Comparison of ENCODE assay signal across 1 cellular context in the genomic region with DNA sequence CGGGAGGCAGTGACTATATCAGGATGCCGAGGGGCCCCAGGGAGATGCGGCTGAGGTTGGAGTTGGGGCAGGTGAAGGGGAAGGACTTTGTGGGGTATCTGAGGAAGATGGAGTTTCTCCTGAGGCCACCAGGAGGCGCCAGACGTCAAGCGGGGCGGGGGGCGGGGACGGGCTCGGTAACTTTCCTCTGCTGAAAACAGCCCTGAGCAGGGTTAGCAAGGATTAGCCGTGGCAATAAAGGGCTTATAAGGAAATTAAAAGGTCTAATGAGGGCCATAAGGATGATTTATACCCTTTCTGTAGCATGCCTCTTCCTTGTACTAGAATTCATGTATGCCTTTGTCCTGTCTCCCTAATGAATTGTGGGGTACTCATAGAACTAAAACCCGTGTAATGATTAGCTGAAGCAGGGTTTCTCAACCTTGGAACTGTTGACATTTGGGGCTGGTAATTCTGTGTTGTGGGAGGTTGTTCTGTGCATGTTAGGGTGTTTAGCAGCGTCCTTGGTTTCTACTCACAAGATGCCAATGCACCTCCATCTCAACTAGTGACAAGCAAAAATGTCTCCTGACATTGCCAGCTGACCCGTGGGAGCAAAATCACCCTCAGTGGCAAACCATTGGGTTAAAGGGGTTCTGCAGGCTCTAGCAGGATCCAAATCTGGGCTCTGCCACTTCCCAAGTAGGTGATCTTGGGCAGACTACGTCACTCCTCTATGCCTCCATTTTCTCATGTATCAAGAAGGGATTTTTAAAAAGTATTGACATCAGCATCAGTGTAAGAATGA.
A peak's percentile ranks its signal among the peaks of the same experiment; 100 is the strongest.
TF ChIP-seq lines count a peak whose summit lies in the region.

No MANE protein-coding gene starts in this region.

TF ChIP-seq in HepG2, 621 proteins besides CTCF, POLR2A, EP300 and RAD21 (continued from another document and continues in another):
- TF ChIP-seq, protein P1, sequence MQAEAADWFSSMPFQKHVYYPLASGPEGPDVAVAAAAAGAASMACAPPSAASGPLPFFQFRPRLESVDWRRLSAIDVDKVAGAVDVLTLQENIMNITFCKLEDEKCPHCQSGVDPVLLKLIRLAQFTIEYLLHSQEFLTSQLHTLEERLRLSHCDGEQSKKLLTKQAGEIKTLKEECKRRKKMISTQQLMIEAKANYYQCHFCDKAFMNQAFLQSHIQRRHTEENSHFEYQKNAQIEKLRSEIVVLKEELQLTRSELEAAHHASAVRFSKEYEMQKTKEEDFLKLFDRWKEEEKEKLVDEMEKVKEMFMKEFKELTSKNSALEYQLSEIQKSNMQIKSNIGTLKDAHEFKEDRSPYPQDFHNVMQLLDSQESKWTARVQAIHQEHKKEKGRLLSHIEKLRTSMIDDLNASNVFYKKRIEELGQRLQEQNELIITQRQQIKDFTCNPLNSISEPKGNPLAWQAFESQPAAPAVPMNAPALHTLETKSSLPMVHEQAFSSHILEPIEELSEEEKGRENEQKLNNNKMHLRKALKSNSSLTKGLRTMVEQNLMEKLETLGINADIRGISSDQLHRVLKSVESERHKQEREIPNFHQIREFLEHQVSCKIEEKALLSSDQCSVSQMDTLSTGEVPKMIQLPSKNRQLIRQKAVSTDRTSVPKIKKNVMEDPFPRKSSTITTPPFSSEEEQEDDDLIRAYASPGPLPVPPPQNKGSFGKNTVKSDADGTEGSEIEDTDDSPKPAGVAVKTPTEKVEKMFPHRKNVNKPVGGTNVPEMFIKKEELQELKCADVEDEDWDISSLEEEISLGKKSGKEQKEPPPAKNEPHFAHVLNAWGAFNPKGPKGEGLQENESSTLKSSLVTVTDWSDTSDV (CRISPR knock-in tag; IDR thresholded peaks at IDR 0.05) = no peak
- TF ChIP-seq ZNF124 (CRISPR knock-in tag; IDR thresholded peaks at IDR 0.05) (no peak), FOXK2 (IDR thresholded peaks at IDR 0.05) (peak; percentile 68), ERF (CRISPR knock-in tag; IDR thresholded peaks at IDR 0.05) (peak; percentile 70; the same call in 1 of the 2 replicates), SNRNP70 (IDR thresholded peaks at IDR 0.05; ENCODE audit: low read depth, low read length) (no peak), ZNF10 (CRISPR knock-in tag; IDR thresholded peaks at IDR 0.05; ENCODE audit: borderline replicate concordance, low read depth) (no peak), NCOA5 (CRISPR knock-in tag; IDR thresholded peaks at IDR 0.05) (no peak), NFKB2 (CRISPR knock-in tag; IDR thresholded peaks at IDR 0.05; ENCODE audit: borderline replicate concordance) (no peak), SAFB2 (CRISPR knock-in tag; IDR thresholded peaks at IDR 0.05; ENCODE audit: borderline replicate concordance, low read depth) (peak; percentile 52; the same call in 1 of the 2 replicates), HCFC1 (IDR thresholded peaks at IDR 0.05; ENCODE audit: low read depth, low read length) (no peak), ZNF136 (CRISPR knock-in tag; IDR thresholded peaks at IDR 0.05; ENCODE audit: low read depth) (no peak), HNF4G (IDR thresholded peaks at IDR 0.05; ENCODE audit: borderline replicate concordance, low read depth, low read length) (peak; percentile 51; the same call in 1 of the 2 replicates), HNF4G (CRISPR knock-in tag; IDR thresholded peaks at IDR 0.05; ENCODE audit: borderline replicate concordance, low read depth) (no peak), NFATC3 (CRISPR knock-in tag; IDR thresholded peaks at IDR 0.05) (no peak), ZNF775 (CRISPR knock-in tag; IDR thresholded peaks at IDR 0.05; ENCODE audit: borderline replicate concordance) (no peak), XRCC5 (optimal IDR thresholded peaks at IDR 0.05; ENCODE audit: low read length) (peak; percentile 90), FOSL1 (CRISPR knock-in tag; IDR thresholded peaks at IDR 0.05; ENCODE audit: borderline replicate concordance) (no peak), SRSF4 (IDR thresholded peaks at IDR 0.05; ENCODE audit: low read depth, low read length, poor library complexity, severe bottlenecking) (no peak), ZNF329 (CRISPR knock-in tag; IDR thresholded peaks at IDR 0.05; ENCODE audit: low read depth) (no peak), NR3C1 (CRISPR knock-in tag; IDR thresholded peaks at IDR 0.05) (no peak), NFE2L1 (CRISPR knock-in tag; IDR thresholded peaks at IDR 0.05; ENCODE audit: borderline replicate concordance) (no peak), HNRNPL (IDR thresholded peaks at IDR 0.05; ENCODE audit: low read depth, low read length) (no peak), HDAC2 (CRISPR knock-in tag; IDR thresholded peaks at IDR 0.05) (peak; percentile 81)
- TF ChIP-seq, protein P2, sequence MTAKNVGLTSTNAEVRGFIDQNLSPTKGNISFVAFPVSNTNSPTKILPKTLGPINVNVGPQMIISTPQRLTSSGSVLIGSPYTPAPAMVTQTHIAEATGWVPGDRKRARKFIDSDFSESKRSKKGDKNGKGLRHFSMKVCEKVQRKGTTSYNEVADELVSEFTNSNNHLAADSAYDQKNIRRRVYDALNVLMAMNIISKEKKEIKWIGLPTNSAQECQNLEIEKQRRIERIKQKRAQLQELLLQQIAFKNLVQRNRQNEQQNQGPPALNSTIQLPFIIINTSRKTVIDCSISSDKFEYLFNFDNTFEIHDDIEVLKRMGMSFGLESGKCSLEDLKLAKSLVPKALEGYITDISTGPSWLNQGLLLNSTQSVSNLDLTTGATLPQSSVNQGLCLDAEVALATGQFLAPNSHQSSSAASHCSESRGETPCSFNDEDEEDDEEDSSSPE (CRISPR knock-in tag; IDR thresholded peaks at IDR 0.05) = no peak; the same call in 1 of the 2 replicates
- TF ChIP-seq, protein P3, sequence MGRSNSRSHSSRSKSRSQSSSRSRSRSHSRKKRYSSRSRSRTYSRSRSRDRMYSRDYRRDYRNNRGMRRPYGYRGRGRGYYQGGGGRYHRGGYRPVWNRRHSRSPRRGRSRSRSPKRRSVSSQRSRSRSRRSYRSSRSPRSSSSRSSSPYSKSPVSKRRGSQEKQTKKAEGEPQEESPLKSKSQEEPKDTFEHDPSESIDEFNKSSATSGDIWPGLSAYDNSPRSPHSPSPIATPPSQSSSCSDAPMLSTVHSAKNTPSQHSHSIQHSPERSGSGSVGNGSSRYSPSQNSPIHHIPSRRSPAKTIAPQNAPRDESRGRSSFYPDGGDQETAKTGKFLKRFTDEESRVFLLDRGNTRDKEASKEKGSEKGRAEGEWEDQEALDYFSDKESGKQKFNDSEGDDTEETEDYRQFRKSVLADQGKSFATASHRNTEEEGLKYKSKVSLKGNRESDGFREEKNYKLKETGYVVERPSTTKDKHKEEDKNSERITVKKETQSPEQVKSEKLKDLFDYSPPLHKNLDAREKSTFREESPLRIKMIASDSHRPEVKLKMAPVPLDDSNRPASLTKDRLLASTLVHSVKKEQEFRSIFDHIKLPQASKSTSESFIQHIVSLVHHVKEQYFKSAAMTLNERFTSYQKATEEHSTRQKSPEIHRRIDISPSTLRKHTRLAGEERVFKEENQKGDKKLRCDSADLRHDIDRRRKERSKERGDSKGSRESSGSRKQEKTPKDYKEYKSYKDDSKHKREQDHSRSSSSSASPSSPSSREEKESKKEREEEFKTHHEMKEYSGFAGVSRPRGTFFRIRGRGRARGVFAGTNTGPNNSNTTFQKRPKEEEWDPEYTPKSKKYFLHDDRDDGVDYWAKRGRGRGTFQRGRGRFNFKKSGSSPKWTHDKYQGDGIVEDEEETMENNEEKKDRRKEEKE (IDR thresholded peaks at IDR 0.05) = no peak
- TF ChIP-seq, protein P4, sequence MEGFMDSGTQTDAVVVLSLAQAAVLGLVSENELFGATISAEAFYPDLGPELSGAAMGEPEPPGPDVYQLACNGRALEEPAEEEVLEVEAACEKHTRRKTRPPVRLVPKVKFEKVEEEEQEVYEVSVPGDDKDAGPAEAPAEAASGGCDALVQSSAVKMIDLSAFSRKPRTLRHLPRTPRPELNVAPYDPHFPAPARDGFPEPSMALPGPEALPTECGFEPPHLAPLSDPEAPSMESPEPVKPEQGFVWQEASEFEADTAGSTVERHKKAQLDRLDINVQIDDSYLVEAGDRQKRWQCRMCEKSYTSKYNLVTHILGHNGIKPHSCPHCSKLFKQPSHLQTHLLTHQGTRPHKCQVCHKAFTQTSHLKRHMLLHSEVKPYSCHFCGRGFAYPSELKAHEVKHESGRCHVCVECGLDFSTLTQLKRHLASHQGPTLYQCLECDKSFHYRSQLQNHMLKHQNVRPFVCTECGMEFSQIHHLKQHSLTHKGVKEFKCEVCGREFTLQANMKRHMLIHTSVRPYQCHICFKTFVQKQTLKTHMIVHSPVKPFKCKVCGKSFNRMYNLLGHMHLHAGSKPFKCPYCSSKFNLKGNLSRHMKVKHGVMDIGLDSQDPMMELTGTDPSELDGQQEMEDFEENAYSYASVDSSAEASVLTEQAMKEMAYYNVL (CRISPR knock-in tag; IDR thresholded peaks at IDR 0.05; ENCODE audit: borderline replicate concordance) = no peak; the same call in 1 of the 2 replicates
- TF ChIP-seq, protein P5, sequence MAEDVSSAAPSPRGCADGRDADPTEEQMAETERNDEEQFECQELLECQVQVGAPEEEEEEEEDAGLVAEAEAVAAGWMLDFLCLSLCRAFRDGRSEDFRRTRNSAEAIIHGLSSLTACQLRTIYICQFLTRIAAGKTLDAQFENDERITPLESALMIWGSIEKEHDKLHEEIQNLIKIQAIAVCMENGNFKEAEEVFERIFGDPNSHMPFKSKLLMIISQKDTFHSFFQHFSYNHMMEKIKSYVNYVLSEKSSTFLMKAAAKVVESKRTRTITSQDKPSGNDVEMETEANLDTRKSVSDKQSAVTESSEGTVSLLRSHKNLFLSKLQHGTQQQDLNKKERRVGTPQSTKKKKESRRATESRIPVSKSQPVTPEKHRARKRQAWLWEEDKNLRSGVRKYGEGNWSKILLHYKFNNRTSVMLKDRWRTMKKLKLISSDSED (CRISPR knock-in tag; IDR thresholded peaks at IDR 0.05) = no peak
- TF ChIP-seq, protein P6, sequence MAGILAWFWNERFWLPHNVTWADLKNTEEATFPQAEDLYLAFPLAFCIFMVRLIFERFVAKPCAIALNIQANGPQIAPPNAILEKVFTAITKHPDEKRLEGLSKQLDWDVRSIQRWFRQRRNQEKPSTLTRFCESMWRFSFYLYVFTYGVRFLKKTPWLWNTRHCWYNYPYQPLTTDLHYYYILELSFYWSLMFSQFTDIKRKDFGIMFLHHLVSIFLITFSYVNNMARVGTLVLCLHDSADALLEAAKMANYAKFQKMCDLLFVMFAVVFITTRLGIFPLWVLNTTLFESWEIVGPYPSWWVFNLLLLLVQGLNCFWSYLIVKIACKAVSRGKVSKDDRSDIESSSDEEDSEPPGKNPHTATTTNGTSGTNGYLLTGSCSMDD (CRISPR knock-in tag; IDR thresholded peaks at IDR 0.05) = no peak
- TF ChIP-seq, protein P7, sequence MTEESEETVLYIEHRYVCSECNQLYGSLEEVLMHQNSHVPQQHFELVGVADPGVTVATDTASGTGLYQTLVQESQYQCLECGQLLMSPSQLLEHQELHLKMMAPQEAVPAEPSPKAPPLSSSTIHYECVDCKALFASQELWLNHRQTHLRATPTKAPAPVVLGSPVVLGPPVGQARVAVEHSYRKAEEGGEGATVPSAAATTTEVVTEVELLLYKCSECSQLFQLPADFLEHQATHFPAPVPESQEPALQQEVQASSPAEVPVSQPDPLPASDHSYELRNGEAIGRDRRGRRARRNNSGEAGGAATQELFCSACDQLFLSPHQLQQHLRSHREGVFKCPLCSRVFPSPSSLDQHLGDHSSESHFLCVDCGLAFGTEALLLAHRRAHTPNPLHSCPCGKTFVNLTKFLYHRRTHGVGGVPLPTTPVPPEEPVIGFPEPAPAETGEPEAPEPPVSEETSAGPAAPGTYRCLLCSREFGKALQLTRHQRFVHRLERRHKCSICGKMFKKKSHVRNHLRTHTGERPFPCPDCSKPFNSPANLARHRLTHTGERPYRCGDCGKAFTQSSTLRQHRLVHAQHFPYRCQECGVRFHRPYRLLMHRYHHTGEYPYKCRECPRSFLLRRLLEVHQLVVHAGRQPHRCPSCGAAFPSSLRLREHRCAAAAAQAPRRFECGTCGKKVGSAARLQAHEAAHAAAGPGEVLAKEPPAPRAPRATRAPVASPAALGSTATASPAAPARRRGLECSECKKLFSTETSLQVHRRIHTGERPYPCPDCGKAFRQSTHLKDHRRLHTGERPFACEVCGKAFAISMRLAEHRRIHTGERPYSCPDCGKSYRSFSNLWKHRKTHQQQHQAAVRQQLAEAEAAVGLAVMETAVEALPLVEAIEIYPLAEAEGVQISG (CRISPR knock-in tag; IDR thresholded peaks at IDR 0.05) = peak; percentile 62
- TF ChIP-seq, protein P8, sequence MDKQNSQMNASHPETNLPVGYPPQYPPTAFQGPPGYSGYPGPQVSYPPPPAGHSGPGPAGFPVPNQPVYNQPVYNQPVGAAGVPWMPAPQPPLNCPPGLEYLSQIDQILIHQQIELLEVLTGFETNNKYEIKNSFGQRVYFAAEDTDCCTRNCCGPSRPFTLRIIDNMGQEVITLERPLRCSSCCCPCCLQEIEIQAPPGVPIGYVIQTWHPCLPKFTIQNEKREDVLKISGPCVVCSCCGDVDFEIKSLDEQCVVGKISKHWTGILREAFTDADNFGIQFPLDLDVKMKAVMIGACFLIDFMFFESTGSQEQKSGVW (CRISPR knock-in tag; IDR thresholded peaks at IDR 0.05; ENCODE audit: borderline replicate concordance) = no peak
- TF ChIP-seq, protein P9, sequence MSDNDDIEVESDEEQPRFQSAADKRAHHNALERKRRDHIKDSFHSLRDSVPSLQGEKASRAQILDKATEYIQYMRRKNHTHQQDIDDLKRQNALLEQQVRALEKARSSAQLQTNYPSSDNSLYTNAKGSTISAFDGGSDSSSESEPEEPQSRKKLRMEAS (IDR thresholded peaks at IDR 0.05) = peak; percentile 42; the same call in 1 of the 2 replicates
